ENCODE assay signal across 8 cellular contexts in genomic region chr17:39002991-39003715, GRCh38. TPM values are rescaled to one million over a fixed set of nuclear protein-coding genes. Genes with fewer than 3 reads are reported as not detected.
A peak's percentile ranks its signal among the peaks of the same experiment; 100 is the strongest.
DNase-seq lines count a peak whose midpoint lies in the region; ATAC-seq, FAIRE-seq and TF ChIP-seq lines count a peak whose summit lies in the region.

No MANE protein-coding gene starts in this region.

- H3K27me3 ChIP-seq in PC-9 (ENCODE audit: insufficient read depth, low read depth), result no peaks in the 10 kb centered on the region
- no peaks in the 10 kb centered on the region for H3K27me3 ChIP-seq in adrenal gland

- intact Hi-C loops in PC-9 (cut with micrococcal nuclease; ENCODE audit: unreplicated experiment), result loop anchor here (5.0 kb wide), 1 partner anchor 34 kb away; no protein-coding TSS in a partner anchor
- intact Hi-C loops in adrenal gland (cut with DNase I), result no loop called here
- intact Hi-C loops in kidney (cut with DNase I), result no loop called here

- no peak for TF ChIP-seq POLR2A in adrenal gland (IDR thresholded peaks at IDR 0.05)

- FAIRE-seq in kidney (lab: Jason Lieb, UNC), result no peak

- no peak overlapping the region for H3K27ac ChIP-seq in PC-9
- H3K27ac ChIP-seq in adrenal gland, result peak overlapping the region in 3 of 5 donors; percentile 61 to 89 (median 71)
- peak overlapping the region; percentile 45 to 85 for H3K27ac ChIP-seq in kidney (ENCODE audit: low read depth in 2 of 2, low read length in 2 of 2)

- H3K36me3 ChIP-seq in PC-9 (ENCODE audit: low read depth), result no peaks in the 10 kb centered on the region
- no peaks in the 10 kb centered on the region for H3K36me3 ChIP-seq in adrenal gland (replicated peaks in 1 of 2)
- no peaks in the 10 kb centered on the region for H3K36me3 ChIP-seq in kidney (ENCODE audit: control insufficient read depth in 1 of 2, insufficient read depth in 2 of 2, low read length in 2 of 2)

- 50 to 53% (median 52%) methylated on average over 16 of the region's 16 CpGs for WGBS in adrenal gland, 4 donors

- peaks cover 33% of the 10 kb centered on the region for H3F3A ChIP-seq in PC-9 (ENCODE audit: insufficient read depth, low read depth)

- H3K9ac ChIP-seq in kidney (ENCODE audit: low read length in 2 of 2), result no peak overlapping the region

- H3K4me3 ChIP-seq in PC-9 (no peak overlapping the region), adrenal gland (no peak overlapping the region), kidney (ENCODE audit: low read length in 2 of 2) (peak overlapping the region in 1 of 2 donors; percentile 16)

- no peaks in the 10 kb centered on the region for H4K20me1 ChIP-seq in PC-9 (ENCODE audit: insufficient read depth)

- CTCF ChIA-PET in PC-9 (lab: Charles Lee), result interaction anchor here (0.6 kb wide), 1 partner anchor 15 kb away, joined by 5 read pairs; no protein-coding TSS in a partner anchor

- no peak for ATAC-seq in GM21390 (IDR thresholded peaks at IDR 0.05; ENCODE audit: unreplicated experiment)
- ATAC-seq in HG02588 (IDR thresholded peaks at IDR 0.05; ENCODE audit: unreplicated experiment), result no peak

- peaks cover 18% of the 10 kb centered on the region for H3K4me1 ChIP-seq in PC-9 (replicated peaks; ENCODE audit: insufficient read depth)
- H3K4me1 ChIP-seq in adrenal gland (replicated peaks in 1 of 2), result peaks cover 0 to 6% of the 10 kb centered on the region in 2 donors
- peaks cover 0 to 12% of the 10 kb centered on the region in 2 donors for H3K4me1 ChIP-seq in kidney (ENCODE audit: control insufficient read depth in 1 of 2, insufficient read depth in 1 of 2, low read depth in 1 of 2, low read length in 2 of 2)

- BruUV-seq in PC-9 (replicated peaks; lab: Mats Ljungman, UMichigan), result no TSS peak

- 0 out of 2 replicates have a peak overlapping the region, but pooled peaks have one; percentile 30 for H2AFZ ChIP-seq in PC-9

- H3K9me3 ChIP-seq in PC-9 (ENCODE audit: insufficient read depth, low read depth), result 0 out of 2 replicates have a peak, but pooled peaks cover 3% of the 10 kb centered on the region
- H3K9me3 ChIP-seq in adrenal gland (replicated peaks in 1 of 3), result no peaks in the 10 kb centered on the region
- H3K9me3 ChIP-seq in kidney (ENCODE audit: control insufficient read depth in 1 of 2, low read length in 2 of 2), result no peaks in the 10 kb centered on the region

- no peaks in the 10 kb centered on the region for H3K9me2 ChIP-seq in PC-9 (ENCODE audit: insufficient read depth)

- DNase-seq in PC-9 (no peak), adrenal gland (peak in 6 of 7 donors; percentile 44 to 85 (median 59)), kidney (peak; percentile 92), RKO (ENCODE audit: low spot score) (no peak), AML-193 (lab: John Stamatoyannopoulos, UW) (no peak)
- DNase-seq in stimulated activated CD8-positive, alpha-beta memory T cell treated with anti-CD3 and anti-CD28 coated beads, Interleukin-4, amount 100 ng/mL, for 24 hours (ENCODE audit: low read depth), result peak; percentile 18

- no peaks in the 10 kb centered on the region for H3K79me2 ChIP-seq in PC-9 (ENCODE audit: low read depth)

- TF ChIP-seq CTCF in PC-9 (conservative IDR thresholded peaks at IDR 0.05) (no peak), adrenal gland (IDR thresholded peaks at IDR 0.05) (no peak), kidney (IDR thresholded peaks at IDR 0.05; ENCODE audit: borderline replicate concordance, extremely low read depth, insufficient read depth) (no peak)

- POLR2A ChIA-PET in PC-9 (lab: Charles Lee; ENCODE audit: unreplicated experiment), result no interaction called here

- peak overlapping the region; percentile 69 for H3K4me2 ChIP-seq in PC-9

RNA-seq across cellular contexts. Expression of gene FBXO47, which starts 36.0 kb away (rescaled TPM):
- total RNA-seq in PC-9 (2021) (not detected in 2 replicates), adrenal gland (not detected), kidney (not detected)
- polyA plus RNA-seq in adrenal gland (not detected), kidney (ENCODE audit: insufficient read depth, low read depth, low replicate concordance) (not detected)

Comparison
In these comparisons a context has a peak if more than half of its experiments do, and no peak if none do; other contexts are left out.
1. DNase-seq: peak in adrenal gland (6 of 7), kidney (single experiment) and stimulated activated CD8-positive, alpha-beta memory T cell treated with anti-CD3 and anti-CD28 coated beads, Interleukin-4, amount 100 ng/mL, for 24 hours (single experiment); none in PC-9 (0 of 2), RKO (single experiment) and AML-193 (0 of 2).